ENCODE assay signal across 8 cellular contexts in genomic region chr16:82965808-82966207, GRCh38.
"Had no signal": no experiment of that assay in that cellular context is flagged by ENCODE, and none has a peak within 500 bp of the region (broad histone marks: within the 10 kb centered on the region; RNA-seq: fewer than 3 reads in every experiment).

No MANE protein-coding gene starts in this region.

- DNase-seq: GM23248, GOT3, H7, HFFc6 had no signal

- H3K9me3 ChIP-seq: HAP-1 had no signal

- H3K4me3 ChIP-seq: GM23248, HAP-1 had no signal

- H3K4me1 ChIP-seq: HAP-1 had no signal

- H3K36me3 ChIP-seq: HAP-1 had no signal

- H3K27ac ChIP-seq: GM23248, HL-60 had no signal

- ATAC-seq: HCT116, HepG2 had no signal
